17 cellular contexts compared by ENCODE assay signal in genomic region chr1:230909974-230910754, GRCh38. TPM values are rescaled to one million over a fixed set of nuclear protein-coding genes. Genes with fewer than 3 reads are reported as not detected.
DNase-seq lines count a peak whose midpoint lies in the region; ATAC-seq and TF ChIP-seq lines count a peak whose summit lies in the region.
"Had no signal": no experiment of that assay in that cellular context is flagged by ENCODE, and none has a peak within 500 bp of the region (broad histone marks: within the 10 kb centered on the region; RNA-seq: fewer than 3 reads in every experiment).

No MANE protein-coding gene starts in this region.

- TF ChIP-seq EP300 in sigmoid colon (IDR thresholded peaks at IDR 0.05) = no peak

- H3K27me3 ChIP-seq in IMR-90 (ENCODE audit: control insufficient read depth, insufficient read depth, low read length) (no peaks in the 10 kb centered on the region), sigmoid colon (no peaks in the 10 kb centered on the region)
- H3K27me3 ChIP-seq in effector memory CD4-positive, alpha-beta T cell (replicated peaks; ENCODE audit: control insufficient read depth, insufficient read depth, low read length, poor library complexity, severe bottlenecking) = no peaks in the 10 kb centered on the region
- H3K27me3 ChIP-seq: BE2C, body of pancreas, Peyer's patch had no signal

- no peak overlapping the region for H2BK5ac ChIP-seq in IMR-90 (ENCODE audit: low read depth, low read length, poor library complexity, severe bottlenecking)

- H3K9me3 ChIP-seq in IMR-90 (ENCODE audit: control insufficient read depth, insufficient read depth, low read length) = no peaks in the 10 kb centered on the region
- H3K9me3 ChIP-seq in sigmoid colon = no peaks in the 10 kb centered on the region
- no peaks in the 10 kb centered on the region for H3K9me3 ChIP-seq in effector memory CD4-positive, alpha-beta T cell (ENCODE audit: control insufficient read depth, low read length)
- H3K9me3 ChIP-seq: BE2C, body of pancreas, Peyer's patch had no signal

- no peaks in the 10 kb centered on the region for H4K20me1 ChIP-seq in IMR-90 (ENCODE audit: insufficient read depth, low read length)

- no peak overlapping the region for H3K27ac ChIP-seq in IMR-90 (ENCODE audit: insufficient read depth, low read length)
- peak overlapping the region; percentile 39 to 79 (median 58) for H3K27ac ChIP-seq in sigmoid colon
- H3K27ac ChIP-seq in effector memory CD4-positive, alpha-beta T cell (ENCODE audit: insufficient read depth, low read length, poor library complexity, severe bottlenecking) = no peak overlapping the region
- H3K27ac ChIP-seq: body of pancreas, Peyer's patch had no signal

- peaks cover 7% of the 10 kb centered on the region for H3K4me1 ChIP-seq in IMR-90 (ENCODE audit: control insufficient read depth, insufficient read depth, low read length)
- H3K4me1 ChIP-seq in sigmoid colon = peaks cover 0 to 51% (median 37%) of the 10 kb centered on the region in 4 donors
- no peaks in the 10 kb centered on the region for H3K4me1 ChIP-seq in effector memory CD4-positive, alpha-beta T cell (ENCODE audit: control insufficient read depth, insufficient read depth, low read length, poor library complexity, severe bottlenecking)
- H3K4me1 ChIP-seq: BE2C, body of pancreas, Peyer's patch had no signal

- H3K9me3 Mint-ChIP-seq in chondrocyte (ENCODE audit: low read depth) (no peaks in the 10 kb centered on the region), Calu3 (ENCODE audit: low read depth, unreplicated experiment) (no peaks in the 10 kb centered on the region)
- H3K9me3 Mint-ChIP-seq: T-helper 1 cell treated with Interleukin-12 subunit alpha and Interleukin-12 subunit beta and Interleukin-4 antibody, amounts not matched to agents 30 μg/mL and 1 μg/mL, for 36 hours had no signal

- DNase-seq in IMR-90 (no peak), chondrocyte (ENCODE audit: low spot score) (no peak), left kidney (ENCODE audit: low read depth, low spot score) (peak; percentile 37), sigmoid colon (peak; percentile 82), NCI-H345 treated with DMSO at 0.1 percent for 48 hours (lab: John Stamatoyannopoulos, UW; ENCODE audit: unreplicated experiment) (no peak), mesenteric fat pad (ENCODE audit: low spot score) (no peak), Calu3 (no peak)
- DNase-seq in effector memory CD4-positive, alpha-beta T cell = no peak
- DNase-seq: activated CD4-positive, alpha-beta T cell treated with anti-CD3 and anti-CD28 coated beads for 36 hours; activated T-cell treated with anti-CD3 and anti-CD28 coated beads, Interleukin-2, amount 50 U/mL, for 1 hour; BE2C; body of pancreas; NCI-H1105 treated with DMSO at 0.1 percent for 48 hours; NCI-H524 treated with DMSO at 0.1 percent for 48 hours; Peyer's patch had no signal

- no peak overlapping the region for H3K4me3 Mint-ChIP-seq in chondrocyte (ENCODE audit: unreplicated experiment)
- no peak overlapping the region for H3K4me3 Mint-ChIP-seq in Calu3 (ENCODE audit: low read depth, unreplicated experiment)
- H3K4me3 Mint-ChIP-seq: activated CD4-positive, alpha-beta T cell treated with anti-CD3 and anti-CD28 coated beads for 36 hours; T-helper 1 cell treated with Interleukin-12 subunit alpha and Interleukin-12 subunit beta and Interleukin-4 antibody, amounts not matched to agents 30 μg/mL and 1 μg/mL, for 36 hours had no signal

- H3K23ac ChIP-seq in IMR-90 (ENCODE audit: low read depth, low read length) = no peak overlapping the region

- H3K36me3 Mint-ChIP-seq in chondrocyte (ENCODE audit: low read depth) (peaks cover 38% of the 10 kb centered on the region), Calu3 (ENCODE audit: insufficient read depth, unreplicated experiment) (peaks cover 5% of the 10 kb centered on the region)

- in situ Hi-C loops in IMR-90 (cut with MboI; ENCODE audit: low sequenced_read_pairs) = loop anchor here (5.0 kb wide), 1 partner anchor 108 kb away; no protein-coding TSS in a partner anchor

- dilution Hi-C loops in IMR-90 (cut with HindIII; ENCODE audit: low sequenced_read_pairs, unreplicated experiment) = no loop called here

- H2BK120ac ChIP-seq in IMR-90 (ENCODE audit: low read depth, low read length) = no peak overlapping the region

- no peak overlapping the region for H4K8ac ChIP-seq in IMR-90 (ENCODE audit: low read depth in 2 of 2, low read length in 2 of 2)

- peaks cover 31% of the 10 kb centered on the region for H3K4me1 Mint-ChIP-seq in chondrocyte (ENCODE audit: low read depth)
- no peaks in the 10 kb centered on the region for H3K4me1 Mint-ChIP-seq in Calu3 (ENCODE audit: low read depth, unreplicated experiment)

- H3K36me3 ChIP-seq in IMR-90 (ENCODE audit: control insufficient read depth, insufficient read depth, low read length) (no peaks in the 10 kb centered on the region; the same call in 1 of the 2 replicates), sigmoid colon (peaks cover 0 to 7% (median 0%) of the 10 kb centered on the region in 4 donors)
- peaks cover 80% of the 10 kb centered on the region for H3K36me3 ChIP-seq in effector memory CD4-positive, alpha-beta T cell (ENCODE audit: control insufficient read depth, insufficient read depth, low read length)

- no peak overlapping the region for H3K9ac ChIP-seq in IMR-90 (ENCODE audit: low read depth, low read length)

- no peak for TF ChIP-seq CTCF in IMR-90 (conservative IDR thresholded peaks at IDR 0.05; ENCODE audit: low read depth, low read length)
- no peak for TF ChIP-seq CTCF in chondrocyte (IDR thresholded peaks at IDR 0.05)
- TF ChIP-seq CTCF in sigmoid colon (IDR thresholded peaks at IDR 0.05) = no peak
- TF ChIP-seq CTCF in Calu3 (IDR thresholded peaks at IDR 0.05; ENCODE audit: unreplicated experiment) = no peak

- peaks cover 7% of the 10 kb centered on the region for H3K9me1 ChIP-seq in IMR-90 (ENCODE audit: insufficient read depth, low read length)

- H3K27me3 Mint-ChIP-seq in chondrocyte (ENCODE audit: low read depth) (no peaks in the 10 kb centered on the region), Calu3 (ENCODE audit: unreplicated experiment) (no peaks in the 10 kb centered on the region)
- H3K27me3 Mint-ChIP-seq: activated CD4-positive, alpha-beta T cell treated with anti-CD3 and anti-CD28 coated beads for 36 hours had no signal

- H2AK5ac ChIP-seq in IMR-90 (ENCODE audit: low read depth, low read length) = no peak overlapping the region

- WGBS in IMR-90 (ENCODE audit: extremely low coverage in 2 of 2, insufficient read length in 1 of 2), 2 experiments = 94% methylated on average over 7 of the region's 13 CpGs; no CpG with 5 or more reads in 1 of the 2 experiments
- WGBS in sigmoid colon, 2 donors = 86 to 97% methylated on average over 13 of the region's 13 CpGs

- POLR2A ChIA-PET in IMR-90 (lab: Charles Lee; ENCODE audit: unreplicated experiment) = no interaction called here

- CTCF ChIA-PET in IMR-90 (lab: Yijun Ruan, JAX) (no interaction called here), Calu3 (lab: Charles Lee) (no interaction called here)

- no peak overlapping the region for H3K4me2 ChIP-seq in IMR-90 (ENCODE audit: low read depth, low read length)

- no TSS peak for BruUV-seq in IMR-90 (replicated peaks; lab: Mats Ljungman, UMichigan)
- no TSS peak for BruUV-seq in Calu3 (replicated peaks; lab: Mats Ljungman, UMichigan)

- intact Hi-C loops in IMR-90 (cut with micrococcal nuclease) = loop anchor here (5.0 to 10.0 kb wide), 2 partner anchors 268 to 485 kb away; partner anchors contain the start of genes COG2 and PGBD5
- intact Hi-C loops in sigmoid colon (cut with DNase I) = loop anchor here (5.0 to 10.0 kb wide), 2 partner anchors 43 to 305 kb away; partner anchors contain the start of gene C1orf198
- intact Hi-C loops in Calu3 (cut with micrococcal nuclease; ENCODE audit: unreplicated experiment) = no loop called here

- no peak for TF ChIP-seq RAD21 in IMR-90 (IDR thresholded peaks at IDR 0.05; ENCODE audit: low read length)

- H2AK9ac ChIP-seq in IMR-90 (replicated peaks; ENCODE audit: low read depth, low read length, poor library complexity) = peak overlapping the region; percentile 49

- H3K79me1 ChIP-seq in IMR-90 (ENCODE audit: low read depth in 1 of 2, low read length in 2 of 2) = no peaks in the 10 kb centered on the region

- no peak overlapping the region for H3K4me3 ChIP-seq in IMR-90 (ENCODE audit: insufficient read depth, low read depth, low read length)
- no peak overlapping the region for H3K4me3 ChIP-seq in sigmoid colon
- no peak overlapping the region for H3K4me3 ChIP-seq in effector memory CD4-positive, alpha-beta T cell (ENCODE audit: insufficient read depth, low read depth, low read length, poor library complexity, severe bottlenecking)
- H3K4me3 ChIP-seq: body of pancreas, Peyer's patch had no signal

- TF ChIP-seq POLR2A in IMR-90 (IDR thresholded peaks at IDR 0.05; ENCODE audit: low read depth, low read length) = no peak
- TF ChIP-seq POLR2A in sigmoid colon (IDR thresholded peaks at IDR 0.05) = no peak

- no peak for ATAC-seq in IMR-90 (ENCODE audit: low read depth)
- ATAC-seq: activated CD4-positive, alpha-beta T cell treated with anti-CD3 and anti-CD28 coated beads for 36 hours; body of pancreas; left colon had no signal

- no peak overlapping the region for H3K56ac ChIP-seq in IMR-90 (ENCODE audit: extremely low read depth, insufficient read depth, low read length)

- no peak overlapping the region for H2BK20ac ChIP-seq in IMR-90 (ENCODE audit: low read depth, low read length)

- H3K27ac Mint-ChIP-seq in chondrocyte (ENCODE audit: unreplicated experiment) (peak overlapping the region; percentile 2), Calu3 (ENCODE audit: unreplicated experiment) (no peak overlapping the region)
- H3K27ac Mint-ChIP-seq: activated CD4-positive, alpha-beta T cell treated with anti-CD3 and anti-CD28 coated beads for 36 hours; T-helper 1 cell treated with Interleukin-12 subunit alpha and Interleukin-12 subunit beta and Interleukin-4 antibody, amounts not matched to agents 30 μg/mL and 1 μg/mL, for 36 hours had no signal

- no peak overlapping the region for H4K5ac ChIP-seq in IMR-90 (ENCODE audit: low read depth, low read length)

- 0 out of 2 replicates have a peak overlapping the region, but pooled peaks have one; percentile 29 for H3K18ac ChIP-seq in IMR-90 (ENCODE audit: low read depth, low read length)

- H3K14ac ChIP-seq in IMR-90 (replicated peaks; ENCODE audit: low read depth, low read length) = no peak overlapping the region

- no peak overlapping the region for H2AFZ ChIP-seq in IMR-90 (replicated peaks; ENCODE audit: low read length, poor library complexity)

- no peak overlapping the region; the same call in 1 of the 2 replicates for H4K91ac ChIP-seq in IMR-90 (ENCODE audit: insufficient read depth, low read depth, low read length)

- no peak overlapping the region for H3K4ac ChIP-seq in IMR-90 (ENCODE audit: low read depth, low read length)

- no peak overlapping the region for H2BK15ac ChIP-seq in IMR-90 (ENCODE audit: low read depth, low read length)

RNA-seq across cellular contexts. Expression of gene C1orf198, which starts 41.8 kb away (rescaled TPM):
- total RNA-seq in IMR-90 (2012; rRNA removed) (74.4 and 76.2 TPM in 2 replicates), chondrocyte (474 to 505 TPM (median 492 TPM) in 3 replicates), sigmoid colon (10 to 100 TPM; 42.1 to 63.5 (median 55.5) TPM), mesenteric fat pad (64.5 TPM), Calu3 (2022) (77.2 and 80.4 TPM in 2 replicates)
- polyA plus RNA-seq in IMR-90 (2012; rRNA removed) (63.9 and 67.4 TPM in 2 replicates), sigmoid colon (10 to 100 TPM in 1 of 3 donors, 1 to 10 TPM in 2; 4.9 to 11.7 (median 6.6) TPM)
- polyA plus RNA-seq in IMR-90 (2012; cell fraction: cytosol; rRNA removed) = 33.0 and 75.6 TPM in 2 replicates
- polyA plus RNA-seq in IMR-90 (2012; cell fraction: nucleus; rRNA removed; ENCODE audit: low replicate concordance) = 260 and 261 TPM in 2 replicates

Comparison
In these comparisons a context has a peak if more than half of its experiments do, and no peak if none do; other contexts are left out.
1. DNase-seq: peak in left kidney (single experiment) and sigmoid colon (single experiment); none in IMR-90 (single experiment), chondrocyte (single experiment), effector memory CD4-positive, alpha-beta T cell (0 of 3), NCI-H345 treated with DMSO at 0.1 percent for 48 hours (single experiment), mesenteric fat pad (single experiment) and Calu3 (single experiment).
2. H3K27ac ChIP-seq: peak in sigmoid colon (4 of 4); none in IMR-90 (single experiment) and effector memory CD4-positive, alpha-beta T cell (single experiment).